Comparison of ENCODE assay signal across 17 cellular contexts in genomic region chr13:78409172-78409571, GRCh38.
DNase-seq lines count a peak whose midpoint lies in the region; ATAC-seq and TF ChIP-seq lines count a peak whose summit lies in the region.
"Had no signal": no experiment of that assay in that cellular context is flagged by ENCODE, and none has a peak within 500 bp of the region (broad histone marks: within the 10 kb centered on the region; RNA-seq: fewer than 3 reads in every experiment).

No MANE protein-coding gene starts in this region.

- H2AFZ ChIP-seq in GM23338 = no peak overlapping the region

- no peak for TF ChIP-seq EP300 in esophagus muscularis mucosa (IDR thresholded peaks at IDR 0.05)

- H3K36me3 Mint-ChIP-seq in GM23338 (ENCODE audit: low read depth) = no peaks in the 10 kb centered on the region
- H3K36me3 Mint-ChIP-seq: CD4-positive, CD25-positive, alpha-beta regulatory T cell; naive B cell had no signal

- H3K27ac Mint-ChIP-seq in GM23338 = no peak overlapping the region
- H3K27ac Mint-ChIP-seq: activated T-cell treated with anti-CD3 and anti-CD28 coated beads, Interleukin-2, amount 50 U/mL, for 24 hours; CD4-positive, CD25-positive, alpha-beta regulatory T cell; naive B cell had no signal

- no peak overlapping the region for H3K27ac ChIP-seq in GM23338 (ENCODE audit: low read depth)
- no peak overlapping the region for H3K27ac ChIP-seq in esophagus muscularis mucosa (replicated peaks in 1 of 4)
- H3K27ac ChIP-seq: ascending aorta, dorsolateral prefrontal cortex, HL-60, WERI-Rb-1 had no signal

- TF ChIP-seq CTCF in GM23338 (conservative IDR thresholded peaks at IDR 0.05; ENCODE audit: low read depth in 2 of 2) (peak; percentile 36 to 53), esophagus muscularis mucosa (IDR thresholded peaks at IDR 0.05) (no peak)

- H3K9me3 Mint-ChIP-seq in GM23338 = no peaks in the 10 kb centered on the region
- H3K9me3 Mint-ChIP-seq: activated T-cell treated with anti-CD3 and anti-CD28 coated beads, Interleukin-2, amount 50 U/mL, for 24 hours had no signal

- H3K27me3 ChIP-seq in GM23338 (ENCODE audit: insufficient read depth) = no peaks in the 10 kb centered on the region
- H3K27me3 ChIP-seq in esophagus muscularis mucosa = peaks cover 0 to 3% (median 0%) of the 10 kb centered on the region in 4 donors
- H3K27me3 ChIP-seq: ascending aorta, dorsolateral prefrontal cortex had no signal

- H3K4me1 ChIP-seq in GM23338 (ENCODE audit: insufficient read depth) (no peaks in the 10 kb centered on the region), esophagus muscularis mucosa (no peaks in the 10 kb centered on the region)
- H3K4me1 ChIP-seq: ascending aorta had no signal

- intact Hi-C loops in esophagus muscularis mucosa (cut with DNase I) = no loop called here

- no peaks in the 10 kb centered on the region for H3K9me3 ChIP-seq in esophagus muscularis mucosa
- H3K9me3 ChIP-seq: ascending aorta had no signal

- H3K36me3 ChIP-seq in GM23338 (ENCODE audit: insufficient read depth) = no peaks in the 10 kb centered on the region
- H3K36me3 ChIP-seq in esophagus muscularis mucosa = no peaks in the 10 kb centered on the region
- H3K36me3 ChIP-seq: ascending aorta, WERI-Rb-1 had no signal

- no peak overlapping the region for H3K4me2 ChIP-seq in GM23338

- no peaks in the 10 kb centered on the region for H3F3A ChIP-seq in GM23338 (replicated peaks; ENCODE audit: low read depth)

- ATAC-seq in GM19023 (IDR thresholded peaks at IDR 0.05; ENCODE audit: unreplicated experiment) = peak; percentile 54
- ATAC-seq in GM23338 = peak; percentile 57
- peak; percentile 65 for ATAC-seq in HG03378 (IDR thresholded peaks at IDR 0.05; ENCODE audit: unreplicated experiment)
- ATAC-seq: right cardiac atrium had no signal

- no peak overlapping the region for H3K4me3 Mint-ChIP-seq in GM23338
- H3K4me3 Mint-ChIP-seq: activated T-cell treated with anti-CD3 and anti-CD28 coated beads, Interleukin-2, amount 50 U/mL, for 24 hours; CD4-positive, CD25-positive, alpha-beta regulatory T cell; naive B cell had no signal

- H3K9me2 ChIP-seq in GM23338 (ENCODE audit: insufficient read depth) = 0 out of 2 replicates have a peak, but pooled peaks cover 2% of the 10 kb centered on the region

- DNase-seq in GM23338 (ENCODE audit: low spot score) (peak; percentile 38), esophagus muscularis mucosa (ENCODE audit: extremely low spot score) (peak; percentile 19), amygdala (lab: John Stamatoyannopoulos, UW) (no peak)
- no peak for DNase-seq in activated CD8-positive, alpha-beta memory T cell treated with anti-CD3 and anti-CD28 coated beads, Interleukin-2, amount 50 U/mL, for 4 hours
- no peak for DNase-seq in stimulated activated CD4-positive, alpha-beta T cell treated with anti-CD3 and anti-CD28 coated beads, Interleukin-4, amount 100 ng/mL, for 1 hour
- DNase-seq: activated T-cell treated with anti-CD3 and anti-CD28 coated beads, Interleukin-2, amount 50 U/mL, for 24 hours; CD4-positive, CD25-positive, alpha-beta regulatory T cell; dorsolateral prefrontal cortex; naive B cell; NCI-H524 treated with DMSO at 0.1 percent for 48 hours; right cardiac atrium; SHP77 treated with DMSO at 0.1 percent for 48 hours; WERI-Rb-1 had no signal

- no peaks in the 10 kb centered on the region for H4K20me1 ChIP-seq in GM23338 (replicated peaks; ENCODE audit: insufficient read depth)

- H3K79me2 ChIP-seq in GM23338 (replicated peaks; ENCODE audit: insufficient read depth) = no peaks in the 10 kb centered on the region

- 70% methylated on average over 2 of the region's 2 CpGs for WGBS in esophagus muscularis mucosa

- no peaks in the 10 kb centered on the region for H3K27me3 Mint-ChIP-seq in GM23338 (ENCODE audit: insufficient read depth, low read depth, poor library complexity)
- H3K27me3 Mint-ChIP-seq: CD4-positive, CD25-positive, alpha-beta regulatory T cell had no signal

- peaks cover 13% of the 10 kb centered on the region for H3K4me1 Mint-ChIP-seq in GM23338
- H3K4me1 Mint-ChIP-seq: CD4-positive, CD25-positive, alpha-beta regulatory T cell; naive B cell had no signal

- H3K4me3 ChIP-seq in GM23338 = no peak overlapping the region
- H3K4me3 ChIP-seq in esophagus muscularis mucosa = no peak overlapping the region
- H3K4me3 ChIP-seq: ascending aorta, dorsolateral prefrontal cortex had no signal

- TF ChIP-seq POLR2A in esophagus muscularis mucosa (IDR thresholded peaks at IDR 0.05; ENCODE audit: low read depth) = no peak

TF ChIP-seq in GM23338, 12 proteins besides CTCF, POLR2A, EP300 and RAD21 (continues in another document):
- TF ChIP-seq EZH2phosphoT487 (IDR thresholded peaks at IDR 0.05; ENCODE audit: unreplicated experiment) = no peak
- TF ChIP-seq REST (IDR thresholded peaks at IDR 0.05; ENCODE audit: unreplicated experiment) = no peak
- no peak for TF ChIP-seq ETS1 (IDR thresholded peaks at IDR 0.05)
- no peak for TF ChIP-seq ZNF331 (CRISPR knock-in tag; IDR thresholded peaks at IDR 0.05; ENCODE audit: low read depth)

Comparison
In these comparisons a context has a peak if more than half of its experiments do, and no peak if none do; other contexts are left out.
1. DNase-seq: peak in GM23338 (single experiment) and esophagus muscularis mucosa (single experiment); none in activated CD8-positive, alpha-beta memory T cell treated with anti-CD3 and anti-CD28 coated beads, Interleukin-2, amount 50 U/mL, for 4 hours (single experiment), stimulated activated CD4-positive, alpha-beta T cell treated with anti-CD3 and anti-CD28 coated beads, Interleukin-4, amount 100 ng/mL, for 1 hour (single experiment) and amygdala (0 of 56).
2. CTCF ChIP-seq: peak in GM23338 (2 of 2); none in esophagus muscularis mucosa (0 of 3).
3. Peak in every context shown above with its lines, with median percentiles within 50 percentile points of each other: ATAC-seq.